8 cellular contexts compared by ENCODE assay signal in the genomic region with DNA sequence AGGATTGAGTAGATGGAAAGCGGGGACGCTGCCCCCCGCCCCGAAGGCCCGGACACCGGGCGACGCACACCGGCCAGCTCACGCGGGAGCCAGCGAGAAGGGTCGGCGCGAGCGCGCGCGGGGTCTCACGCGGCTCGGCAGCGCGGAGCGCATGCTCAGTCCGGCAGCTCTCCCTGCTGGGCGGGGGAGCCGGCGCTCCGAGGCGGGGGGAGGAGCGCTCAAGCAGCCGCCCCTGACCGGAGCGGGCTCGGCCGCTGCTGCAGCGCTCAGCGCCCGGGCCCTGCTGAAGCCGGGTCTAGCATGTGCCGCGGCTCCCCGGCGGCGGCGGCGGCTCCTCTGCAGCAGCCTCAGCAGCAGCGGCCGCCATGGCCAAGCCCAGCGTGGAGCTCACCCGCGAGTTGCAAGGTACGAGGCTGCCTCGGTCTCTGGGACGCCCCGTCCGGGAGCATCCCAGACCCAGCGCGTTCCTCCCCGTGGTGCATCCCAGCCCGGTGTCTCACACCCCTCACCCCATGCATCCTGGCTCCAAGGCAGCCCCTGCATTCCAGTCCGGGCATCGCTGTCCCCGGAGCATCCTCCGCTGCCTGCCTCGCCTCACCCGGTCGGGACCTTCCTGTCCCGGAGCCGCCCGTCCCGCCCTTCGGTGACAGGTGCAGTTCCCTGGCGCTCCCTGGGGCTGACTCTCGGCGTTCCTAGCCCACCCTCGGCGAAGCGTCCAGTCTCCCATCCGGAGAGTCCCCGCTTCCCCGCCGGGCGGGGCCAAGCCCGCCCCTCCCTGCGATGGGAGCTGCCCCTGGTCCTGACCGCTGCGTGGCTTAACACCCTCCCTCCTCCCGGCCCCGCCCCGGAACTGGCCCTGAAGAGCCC. TPM values are rescaled to one million over a fixed set of nuclear protein-coding genes. Genes with fewer than 3 reads are reported as not detected.
DNase-seq lines count a peak whose midpoint lies in the region; ATAC-seq and TF ChIP-seq lines count a peak whose summit lies in the region.

A gene with protein sequence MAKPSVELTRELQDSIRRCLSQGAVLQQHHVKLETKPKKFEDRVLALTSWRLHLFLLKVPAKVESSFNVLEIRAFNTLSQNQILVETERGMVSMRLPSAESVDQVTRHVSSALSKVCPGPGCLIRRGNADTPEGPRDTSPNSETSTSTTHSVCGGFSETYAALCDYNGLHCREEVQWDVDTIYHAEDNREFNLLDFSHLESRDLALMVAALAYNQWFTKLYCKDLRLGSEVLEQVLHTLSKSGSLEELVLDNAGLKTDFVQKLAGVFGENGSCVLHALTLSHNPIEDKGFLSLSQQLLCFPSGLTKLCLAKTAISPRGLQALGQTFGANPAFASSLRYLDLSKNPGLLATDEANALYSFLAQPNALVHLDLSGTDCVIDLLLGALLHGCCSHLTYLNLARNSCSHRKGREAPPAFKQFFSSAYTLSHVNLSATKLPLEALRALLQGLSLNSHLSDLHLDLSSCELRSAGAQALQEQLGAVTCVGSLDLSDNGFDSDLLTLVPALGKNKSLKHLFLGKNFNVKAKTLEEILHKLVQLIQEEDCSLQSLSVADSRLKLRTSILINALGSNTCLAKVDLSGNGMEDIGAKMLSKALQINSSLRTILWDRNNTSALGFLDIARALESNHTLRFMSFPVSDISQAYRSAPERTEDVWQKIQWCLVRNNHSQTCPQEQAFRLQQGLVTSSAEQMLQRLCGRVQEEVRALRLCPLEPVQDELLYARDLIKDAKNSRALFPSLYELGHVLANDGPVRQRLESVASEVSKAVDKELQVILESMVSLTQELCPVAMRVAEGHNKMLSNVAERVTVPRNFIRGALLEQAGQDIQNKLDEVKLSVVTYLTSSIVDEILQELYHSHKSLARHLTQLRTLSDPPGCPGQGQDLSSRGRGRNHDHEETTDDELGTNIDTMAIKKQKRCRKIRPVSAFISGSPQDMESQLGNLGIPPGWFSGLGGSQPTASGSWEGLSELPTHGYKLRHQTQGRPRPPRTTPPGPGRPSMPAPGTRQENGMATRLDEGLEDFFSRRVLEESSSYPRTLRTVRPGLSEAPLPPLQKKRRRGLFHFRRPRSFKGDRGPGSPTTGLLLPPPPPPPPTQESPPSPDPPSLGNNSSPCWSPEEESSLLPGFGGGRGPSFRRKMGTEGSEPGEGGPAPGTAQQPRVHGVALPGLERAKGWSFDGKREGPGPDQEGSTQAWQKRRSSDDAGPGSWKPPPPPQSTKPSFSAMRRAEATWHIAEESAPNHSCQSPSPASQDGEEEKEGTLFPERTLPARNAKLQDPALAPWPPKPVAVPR (N-terminal part only) (plus strand): TSS at position 221 of the 867 bp plus-strand sequence. CDS start 145 bp downstream, at position 366.

- intact Hi-C loops in gastrocnemius medialis (cut with DNase I; ENCODE audit: low total_unique reads): loop anchor here (5.0 kb wide), 1 partner anchor 40 kb away; no protein-coding TSS in a partner anchor

- TF ChIP-seq CTCF in GM12875 (IDR thresholded peaks at IDR 0.05; ENCODE audit: borderline replicate concordance, insufficient read depth, low read depth, low read length) (no peak), HFF-Myc (IDR thresholded peaks at IDR 0.05; ENCODE audit: low read depth, low read length, missing control alignments) (no peak), brain (conservative IDR thresholded peaks at IDR 0.05) (no peak), gastrocnemius medialis (IDR thresholded peaks at IDR 0.05 in 4 of 5, conservative IDR thresholded peaks at IDR 0.05 in 1 of 5) (no peak)

- peaks cover 23% of the 10 kb centered on the region for H3K4me1 Mint-ChIP-seq in brain

- peak within 1 kb of the TSS; percentile 81 to 91 (median 87) for H3K4me3 Mint-ChIP-seq in brain

- peak within 1 kb of the TSS; percentile 76 to 98 (median 96) for H3K27ac Mint-ChIP-seq in brain

- no peaks in the 10 kb centered on the region for H3K27me3 ChIP-seq in iPS-18a (ENCODE audit: control insufficient read depth, insufficient read depth, low read length)
- H3K27me3 ChIP-seq in gastrocnemius medialis: peaks cover 0 to 3% (median 0%) of the 10 kb centered on the region in 3 donors

- H3K27ac ChIP-seq in iPS-18a (ENCODE audit: low read length) (no peak within 1 kb of the TSS), gastrocnemius medialis (peak within 1 kb of the TSS; percentile 57 to 69 (median 60))

- peak within 1 kb of the TSS; percentile 61 for H3K9ac ChIP-seq in iPS-18a (ENCODE audit: low read length)

- DNase-seq in HFF-Myc (ENCODE audit: extremely low read depth, low read depth) (no peak), NCI-H1048 (lab: John Stamatoyannopoulos, UW) (peak; percentile 35), T1000 (lab: John Stamatoyannopoulos, UW) (peak; percentile 33), gastrocnemius medialis (peak in 1 of 2 donors; percentile 41), SKM-1 treated with dmso at 0.1 percent for 144 hours (lab: John Stamatoyannopoulos, UW; ENCODE audit: unreplicated experiment) (no peak)

- H3K9me3 ChIP-seq in iPS-18a (ENCODE audit: control insufficient read depth, low read depth, low read length): no peaks in the 10 kb centered on the region
- H3K9me3 ChIP-seq in gastrocnemius medialis: no peaks in the 10 kb centered on the region

- peaks cover 10% of the 10 kb centered on the region for H3K36me3 Mint-ChIP-seq in brain

- peaks cover 0 to 3% (median 0%) of the 10 kb centered on the region in 5 experiments for H3K9me3 Mint-ChIP-seq in brain

- ATAC-seq in gastrocnemius medialis: peak; percentile 85 to 86

- H3K4me1 ChIP-seq in iPS-18a (ENCODE audit: control insufficient read depth, low read depth, low read length) (peaks cover 8% of the 10 kb centered on the region), gastrocnemius medialis (peaks cover 6 to 8% of the 10 kb centered on the region in 2 donors)

- peaks cover 20% of the 10 kb centered on the region for H3K27me3 Mint-ChIP-seq in brain

- in situ Hi-C loops in gastrocnemius medialis (cut with MboI; ENCODE audit: low sequenced_read_pairs in 4 of 4): no loop called here

- H3K36me3 ChIP-seq in iPS-18a (ENCODE audit: control insufficient read depth, low read depth, low read length): no peaks in the 10 kb centered on the region
- no peaks in the 10 kb centered on the region for H3K36me3 ChIP-seq in gastrocnemius medialis

- no peak for TF ChIP-seq POLR2A in gastrocnemius medialis (IDR thresholded peaks at IDR 0.05)

- H3K4me3 ChIP-seq in GM12875 (ENCODE audit: low read depth, low read length) (peak within 1 kb of the TSS; percentile 60), HFF-Myc (replicated peaks; ENCODE audit: low read depth, low read length) (peak within 1 kb of the TSS; percentile 44), iPS-18a (ENCODE audit: low read length) (peak within 1 kb of the TSS; percentile 74), gastrocnemius medialis (peak within 1 kb of the TSS; percentile 56 to 77 (median 66))

RNA-seq across cellular contexts. Expression of the gene that starts here (rescaled TPM):
- 7.1 TPM for polyA plus RNA-seq in brain (ENCODE audit: insufficient read depth, low read depth, low replicate concordance)
- under 1 TPM in 2 of 4 donors, not detected in 2; 0.04 to 0.31 TPM for total RNA-seq in gastrocnemius medialis

Comparison
In these comparisons a context has a peak if more than half of its experiments do, and no peak if none do; other contexts are left out.
1. Peak in ATAC-seq, H3K4me3 ChIP-seq and H3K27ac ChIP-seq in gastrocnemius medialis; RNA of the gene not detected or under 1 TPM.
2. DNase-seq: peak in NCI-H1048 (single experiment) and T1000 (single experiment); none in HFF-Myc (single experiment) and SKM-1 treated with dmso at 0.1 percent for 144 hours (single experiment).
3. Peak in every context shown above with its lines, with median percentiles within 50 percentile points of each other: H3K4me3 ChIP-seq.